In the genomic region with DNA sequence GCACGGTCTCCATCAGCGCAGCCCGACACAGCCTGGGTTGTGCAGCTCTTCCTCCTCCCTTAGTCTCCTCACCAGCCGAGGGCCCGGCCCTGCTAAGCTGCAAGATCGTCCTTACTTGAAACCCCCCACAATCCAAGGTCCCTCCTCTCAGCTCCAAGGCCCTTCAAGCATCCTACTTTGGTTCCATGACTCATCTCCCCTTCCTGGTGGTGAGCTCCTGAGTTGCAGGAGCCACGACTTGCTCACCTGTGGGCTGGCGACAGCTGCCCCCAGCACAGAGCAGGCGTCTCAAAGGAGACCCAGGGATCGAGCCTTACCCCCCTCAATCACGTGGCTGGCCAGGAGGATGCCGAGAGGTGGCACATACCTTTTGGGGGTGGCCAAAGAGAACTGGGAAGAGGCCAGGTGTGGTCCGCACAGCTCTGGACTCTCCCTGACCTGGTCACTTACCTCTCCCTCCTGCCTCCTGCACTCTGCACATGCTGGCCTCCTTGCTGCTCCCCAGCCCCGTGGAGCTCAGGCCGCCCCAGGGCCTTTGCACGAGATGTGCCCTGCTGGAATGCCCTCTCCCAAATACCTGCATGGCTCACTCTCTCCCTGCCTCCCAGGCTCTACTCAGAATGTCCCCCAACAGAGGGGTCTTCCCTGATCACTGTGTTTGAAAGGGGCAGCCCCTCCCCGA, we compare ENCODE assay signal across 1 cellular context.
TF ChIP-seq lines count a peak whose summit lies in the region.

No MANE protein-coding gene starts in this region.

TF ChIP-seq in A549, 52 proteins besides CTCF, POLR2A, EP300 and RAD21 (continued from another document):
- TF ChIP-seq, protein P1, sequence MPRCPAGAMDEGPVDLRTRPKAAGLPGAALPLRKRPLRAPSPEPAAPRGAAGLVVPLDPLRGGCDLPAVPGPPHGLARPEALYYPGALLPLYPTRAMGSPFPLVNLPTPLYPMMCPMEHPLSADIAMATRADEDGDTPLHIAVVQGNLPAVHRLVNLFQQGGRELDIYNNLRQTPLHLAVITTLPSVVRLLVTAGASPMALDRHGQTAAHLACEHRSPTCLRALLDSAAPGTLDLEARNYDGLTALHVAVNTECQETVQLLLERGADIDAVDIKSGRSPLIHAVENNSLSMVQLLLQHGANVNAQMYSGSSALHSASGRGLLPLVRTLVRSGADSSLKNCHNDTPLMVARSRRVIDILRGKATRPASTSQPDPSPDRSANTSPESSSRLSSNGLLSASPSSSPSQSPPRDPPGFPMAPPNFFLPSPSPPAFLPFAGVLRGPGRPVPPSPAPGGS (IDR thresholded peaks at IDR 0.05), result no peak
- no peak for TF ChIP-seq NR3C1 (IDR thresholded peaks at IDR 0.05)
- no peak for TF ChIP-seq HOXA7 (CRISPR knock-in tag; IDR thresholded peaks at IDR 0.05)
- TF ChIP-seq MYC (IDR thresholded peaks at IDR 0.05; ENCODE audit: borderline replicate concordance, low read length), result no peak
- TF ChIP-seq ZSCAN20 (CRISPR knock-in tag; IDR thresholded peaks at IDR 0.05), result no peak
- no peak for TF ChIP-seq ZFP36 (IDR thresholded peaks at IDR 0.05; ENCODE audit: borderline replicate concordance, partially characterized antibody)
- TF ChIP-seq CEBPB (IDR thresholded peaks at IDR 0.05), result no peak
- TF ChIP-seq JUNB (IDR thresholded peaks at IDR 0.05), result no peak
- TF ChIP-seq REST (IDR thresholded peaks at IDR 0.05), result no peak
- TF ChIP-seq, protein P2, sequence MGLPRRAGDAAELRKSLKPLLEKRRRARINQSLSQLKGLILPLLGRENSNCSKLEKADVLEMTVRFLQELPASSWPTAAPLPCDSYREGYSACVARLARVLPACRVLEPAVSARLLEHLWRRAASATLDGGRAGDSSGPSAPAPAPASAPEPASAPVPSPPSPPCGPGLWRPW (IDR thresholded peaks at IDR 0.05), result no peak
TF ChIP-seq in A549: peak in this region for 0.
